In the genomic region with DNA sequence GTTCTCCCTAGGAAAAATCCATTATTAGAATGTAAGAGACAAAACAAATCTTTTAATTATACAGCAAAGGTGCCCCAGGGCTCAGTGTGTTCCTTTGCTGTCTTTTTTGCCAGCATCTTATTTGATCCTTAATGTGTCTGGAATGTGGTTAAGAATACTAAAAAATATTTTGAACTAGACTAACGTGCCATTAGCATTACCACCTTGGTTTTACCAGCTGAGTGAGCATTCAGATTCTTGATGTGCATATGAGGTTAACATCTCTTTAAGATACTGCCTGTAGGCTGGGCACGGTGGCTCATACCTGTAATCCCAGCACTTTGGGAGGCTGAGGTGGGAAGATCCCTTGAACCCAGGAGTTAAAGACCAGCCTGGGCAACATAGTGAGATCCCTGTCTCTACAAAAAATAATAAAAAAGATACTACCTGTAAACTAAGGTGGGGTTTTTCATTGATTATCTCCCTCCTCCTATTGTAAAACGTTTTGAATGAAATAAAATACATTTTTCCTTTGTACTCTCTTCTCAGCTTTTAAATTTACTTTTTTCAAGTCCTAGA, we compare ENCODE assay signal across 18 cellular contexts.
"Had no signal": no experiment of that assay in that cellular context is flagged by ENCODE, and none has a peak within 500 bp of the region (broad histone marks: within the 10 kb centered on the region; RNA-seq: fewer than 3 reads in every experiment).

No MANE protein-coding gene starts in this region.

- H3K4me3 ChIP-seq: colonic mucosa, heart left ventricle, left ventricle myocardium inferior, lower lobe of right lung, right atrium auricular region had no signal

- H3K27me3 ChIP-seq: colonic mucosa, heart left ventricle, right atrium auricular region had no signal

- DNase-seq: colonic mucosa; dermis blood vessel endothelial cell; erythroblast; foreskin melanocyte; heart left ventricle; hippocampal formation; left cardiac atrium; left ventricle myocardium inferior; lower lobe of right lung; natural killer cell; posterior cingulate gyrus; small intestine; stimulated activated CD4-positive, alpha-beta T cell treated with anti-CD3 and anti-CD28 coated beads, Interleukin-2, amount 100 ng/mL, for 48 hours; stimulated activated naive CD4-positive, alpha-beta T cell treated with Interleukin-2 at 50 U/mL for 16 hours had no signal

- H3K27me3 Mint-ChIP-seq: memory B cell had no signal

- H3K9me3 Mint-ChIP-seq: neural crest cell had no signal

- H3K9me3 ChIP-seq: colonic mucosa, lower lobe of right lung, right atrium auricular region had no signal

- H3K27ac ChIP-seq: colonic mucosa, heart left ventricle, left ventricle myocardium inferior, lower lobe of right lung, right atrium auricular region had no signal

- ATAC-seq: heart left ventricle, left cardiac atrium, natural killer cell had no signal

- H3K36me3 ChIP-seq: colonic mucosa, heart left ventricle, left ventricle myocardium inferior, lower lobe of right lung, right atrium auricular region had no signal

- H3K27ac Mint-ChIP-seq: memory B cell had no signal

- H3K4me3 Mint-ChIP-seq: memory B cell, mesothelial cell of epicardium, natural killer cell, neural crest cell had no signal
